In genomic region chr2:96895709-96896651, GRCh38 we compare ENCODE assay signal across 8 cellular contexts.
A peak's percentile ranks its signal among the peaks of the same experiment; 100 is the strongest.
DNase-seq lines count a peak whose midpoint lies in the region; ATAC-seq lines count a peak whose summit lies in the region.
"Had no signal": no experiment of that assay in that cellular context is flagged by ENCODE, and none has a peak within 500 bp of the region (broad histone marks: within the 10 kb centered on the region; RNA-seq: fewer than 3 reads in every experiment).

No MANE protein-coding gene starts in this region.

- no peaks in the 10 kb centered on the region for H3K27me3 Mint-ChIP-seq in central memory CD8-positive, alpha-beta T cell

- peak overlapping the region; percentile 84 for H3K27ac Mint-ChIP-seq in central memory CD8-positive, alpha-beta T cell (ENCODE audit: low read depth)

- peak overlapping the region; percentile 74 for H3K27ac ChIP-seq in rectal smooth muscle tissue (ENCODE audit: low read depth, low read length)

- H3K4me3 ChIP-seq in rectal smooth muscle tissue (ENCODE audit: low read length) = no peak overlapping the region

- DNase-seq in HPDE6-E6E7 (ENCODE audit: extremely low spot score) = peak; percentile 88
- peak; percentile 85 for DNase-seq in NCI-H2171 (lab: John Stamatoyannopoulos, UW)
- no peak for DNase-seq in central memory CD8-positive, alpha-beta T cell (ENCODE audit: low spot score in 2 of 2)
- DNase-seq in NCI-H128 (lab: John Stamatoyannopoulos, UW; ENCODE audit: unreplicated experiment) = no peak
- DNase-seq: cortex of kidney had no signal

- no peaks in the 10 kb centered on the region for H3K9me3 Mint-ChIP-seq in central memory CD8-positive, alpha-beta T cell

- peak overlapping the region; percentile 52 for H3K9ac ChIP-seq in rectal smooth muscle tissue (ENCODE audit: low read length)

- H3K36me3 ChIP-seq in rectal smooth muscle tissue (ENCODE audit: control insufficient read depth, insufficient read depth, low read length) = no peaks in the 10 kb centered on the region

- no peaks in the 10 kb centered on the region for H3K27me3 ChIP-seq in rectal smooth muscle tissue (ENCODE audit: control insufficient read depth, insufficient read depth, low read length)

- peaks cover 25% of the 10 kb centered on the region for H3K4me1 ChIP-seq in rectal smooth muscle tissue (ENCODE audit: control insufficient read depth, insufficient read depth, low read length)

- no peak overlapping the region for H3K4me3 Mint-ChIP-seq in central memory CD8-positive, alpha-beta T cell

- peaks cover 4% of the 10 kb centered on the region for H3K36me3 Mint-ChIP-seq in central memory CD8-positive, alpha-beta T cell (ENCODE audit: insufficient read depth)

- peaks cover 48% of the 10 kb centered on the region for H3K4me1 Mint-ChIP-seq in central memory CD8-positive, alpha-beta T cell

- ATAC-seq in central memory CD8-positive, alpha-beta T cell (replicated peaks; ENCODE audit: extremely low read depth, poor library complexity, severe bottlenecking) = no peak
- ATAC-seq in HG02588 (IDR thresholded peaks at IDR 0.05; ENCODE audit: unreplicated experiment) = no peak
- ATAC-seq in GM18909 (IDR thresholded peaks at IDR 0.05; ENCODE audit: poor library complexity, unreplicated experiment) = no peak

Comparison
In these comparisons a context has a peak if more than half of its experiments do, and no peak if none do; other contexts are left out.
1. DNase-seq: peak in HPDE6-E6E7 (single experiment) and NCI-H2171 (single experiment); none in central memory CD8-positive, alpha-beta T cell (0 of 2) and NCI-H128 (single experiment).